24 cellular contexts compared by ENCODE assay signal in the genomic region with DNA sequence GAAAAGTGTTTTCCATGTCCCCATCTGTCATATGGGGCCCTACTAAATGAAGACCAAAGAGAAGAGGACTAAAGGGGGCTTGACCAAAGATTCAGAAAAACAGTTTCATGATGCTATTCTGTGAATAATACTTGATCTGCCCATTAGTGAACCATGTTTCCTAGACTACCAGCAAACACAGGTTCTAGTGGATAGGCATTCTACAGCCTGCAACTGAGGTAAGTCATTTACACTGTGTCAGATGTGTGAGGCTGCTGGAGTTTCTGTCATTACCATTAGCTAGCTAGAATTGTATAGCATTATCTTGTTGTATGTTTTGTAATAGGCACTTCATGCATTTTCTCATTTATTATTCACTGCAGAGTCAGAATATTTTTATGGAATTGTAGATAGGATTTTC. TPM values are rescaled to one million over a fixed set of nuclear protein-coding genes. Genes with fewer than 3 reads are reported as not detected.
DNase-seq lines count a peak whose midpoint lies in the region; ATAC-seq and TF ChIP-seq lines count a peak whose summit lies in the region.
"Had no signal": no experiment of that assay in that cellular context is flagged by ENCODE, and none has a peak within 500 bp of the region (broad histone marks: within the 10 kb centered on the region; RNA-seq: fewer than 3 reads in every experiment).

No MANE protein-coding gene starts in this region.

- CTCF ChIA-PET in CD8-positive, alpha-beta T cell (lab: Charles Lee) = interaction anchor here (0.9 to 4.0 kb wide), 6 partner anchors 11 to 32 kb away, joined by 3 to 21 read pairs (median 5); no protein-coding TSS in a partner anchor

- H3K4me1 Mint-ChIP-seq in activated CD4-positive, alpha-beta T cell treated with anti-CD3 and anti-CD28 coated beads, Interleukin-2, amount 10 ng/mL, durations not matched to agents 24 days and 14 days = peaks cover 31% of the 10 kb centered on the region
- H3K4me1 Mint-ChIP-seq in CD8-positive, alpha-beta T cell (ENCODE audit: low read depth) = peaks cover 38% of the 10 kb centered on the region
- H3K4me1 Mint-ChIP-seq in activated T-helper 1 cell treated with anti-CD3 and anti-CD28 coated beads, Interleukin-12 subunit alpha, Interleukin-12 subunit beta, Interleukin-2, Interleukin-4 antibody, amounts not matched to agents 30 ng/mL and 10 ng/mL and 1 ng/mL, durations not matched to agents 14 hours and 24 hours and 36 hours (ENCODE audit: low read depth) = peaks cover 45% of the 10 kb centered on the region
- H3K4me1 Mint-ChIP-seq: activated B cell treated with CpG ODN at 0.5 μM for 24 hours, B cell, naive B cell had no signal

- peaks cover 69% of the 10 kb centered on the region for H3K36me3 Mint-ChIP-seq in activated CD4-positive, alpha-beta T cell treated with anti-CD3 and anti-CD28 coated beads, Interleukin-2, amount 10 ng/mL, durations not matched to agents 24 days and 14 days (ENCODE audit: low read depth)
- peaks cover 32% of the 10 kb centered on the region for H3K36me3 Mint-ChIP-seq in CD8-positive, alpha-beta T cell
- peaks cover 62% of the 10 kb centered on the region for H3K36me3 Mint-ChIP-seq in activated T-helper 1 cell treated with anti-CD3 and anti-CD28 coated beads, Interleukin-12 subunit alpha, Interleukin-12 subunit beta, Interleukin-2, Interleukin-4 antibody, amounts not matched to agents 30 ng/mL and 10 ng/mL and 1 ng/mL, durations not matched to agents 14 hours and 24 hours and 36 hours (ENCODE audit: low read depth)

- intact Hi-C loops in activated CD4-positive, alpha-beta T cell treated with anti-CD3 and anti-CD28 coated beads, Interleukin-2, amount 10 ng/mL, durations not matched to agents 24 days and 14 days (cut with micrococcal nuclease) = no loop called here
- intact Hi-C loops in CD8-positive, alpha-beta T cell (cut with DNase I, micrococcal nuclease) = no loop called here
- intact Hi-C loops in activated T-helper 1 cell treated with anti-CD3 and anti-CD28 coated beads, Interleukin-12 subunit alpha, Interleukin-12 subunit beta, Interleukin-2, Interleukin-4 antibody, amounts not matched to agents 30 ng/mL and 10 ng/mL and 1 ng/mL, durations not matched to agents 14 hours and 24 hours and 36 hours (cut with micrococcal nuclease) = no loop called here
- intact Hi-C loops in left lung (cut with DNase I) (no loop called here), sciatic nerve (cut with DNase I) (no loop called here)

- H3K36me3 ChIP-seq in CD8-positive, alpha-beta T cell (ENCODE audit: insufficient read depth, low read length) = no peaks in the 10 kb centered on the region
- no peaks in the 10 kb centered on the region for H3K36me3 ChIP-seq in left lung
- H3K36me3 ChIP-seq: brain microvascular endothelial cell, tibial artery had no signal

- no peak for ATAC-seq in CD8-positive, alpha-beta T cell
- ATAC-seq in left lung (peak; percentile 35), sciatic nerve (no peak), HG03342 (IDR thresholded peaks at IDR 0.05; ENCODE audit: unreplicated experiment) (no peak)
- ATAC-seq: psoas muscle had no signal

- POLR2A ChIA-PET in CD8-positive, alpha-beta T cell (lab: Charles Lee) = interaction anchor here (1.1 to 2.1 kb wide), 3 partner anchors 10 to 433 kb away, joined by 4 to 9 read pairs (median 6); partner anchors contain the start of gene SIAH2

- H3K27me3 Mint-ChIP-seq in activated CD4-positive, alpha-beta T cell treated with anti-CD3 and anti-CD28 coated beads, Interleukin-2, amount 10 ng/mL, durations not matched to agents 24 days and 14 days = no peaks in the 10 kb centered on the region
- no peaks in the 10 kb centered on the region for H3K27me3 Mint-ChIP-seq in CD8-positive, alpha-beta T cell (ENCODE audit: low read depth)
- no peaks in the 10 kb centered on the region for H3K27me3 Mint-ChIP-seq in activated T-helper 1 cell treated with anti-CD3 and anti-CD28 coated beads, Interleukin-12 subunit alpha, Interleukin-12 subunit beta, Interleukin-2, Interleukin-4 antibody, amounts not matched to agents 30 ng/mL and 10 ng/mL and 1 ng/mL, durations not matched to agents 14 hours and 24 hours and 36 hours (ENCODE audit: insufficient read depth)
- H3K27me3 Mint-ChIP-seq: activated B cell treated with CpG ODN at 0.5 μM for 24 hours, B cell, naive B cell had no signal

- peak overlapping the region; percentile 78 for H3K27ac Mint-ChIP-seq in activated CD4-positive, alpha-beta T cell treated with anti-CD3 and anti-CD28 coated beads, Interleukin-2, amount 10 ng/mL, durations not matched to agents 24 days and 14 days
- H3K27ac Mint-ChIP-seq in CD8-positive, alpha-beta T cell = peak overlapping the region; percentile 66
- peak overlapping the region; percentile 66 for H3K27ac Mint-ChIP-seq in activated T-helper 1 cell treated with anti-CD3 and anti-CD28 coated beads, Interleukin-12 subunit alpha, Interleukin-12 subunit beta, Interleukin-2, Interleukin-4 antibody, amounts not matched to agents 30 ng/mL and 10 ng/mL and 1 ng/mL, durations not matched to agents 14 hours and 24 hours and 36 hours
- H3K27ac Mint-ChIP-seq: activated B cell treated with CpG ODN at 0.5 μM for 24 hours, B cell, mesothelial cell of epicardium, naive B cell had no signal

- no peak for DNase-seq in activated CD4-positive, alpha-beta T cell treated with anti-CD3 and anti-CD28 coated beads, Interleukin-2, amount 10 ng/mL, durations not matched to agents 24 days and 14 days
- no peak for DNase-seq in activated CD4-positive, alpha-beta T cell treated with anti-CD3 and anti-CD28 coated beads for 4 hours
- no peak for DNase-seq in CD8-positive, alpha-beta T cell
- DNase-seq in activated T-helper 1 cell treated with anti-CD3 and anti-CD28 coated beads, Interleukin-12 subunit alpha, Interleukin-12 subunit beta, Interleukin-2, Interleukin-4 antibody, amounts not matched to agents 30 ng/mL and 10 ng/mL and 1 ng/mL, durations not matched to agents 14 hours and 24 hours and 36 hours (ENCODE audit: low spot score) = no peak
- DNase-seq in left lung (no peak), sciatic nerve (ENCODE audit: low spot score) (no peak)
- no peak for DNase-seq in stimulated activated CD4-positive, alpha-beta T cell treated with anti-CD3 and anti-CD28 coated beads, Interleukin-4, amount 100 ng/mL, for 1 hour
- DNase-seq: activated B cell treated with CpG ODN at 0.5 μM for 24 hours; activated CD8-positive, alpha-beta memory T cell treated with anti-CD3 and anti-CD28 coated beads for 24 hours; brain microvascular endothelial cell; GDM1; IMR-90; naive B cell; NCI-H1694; NCI-H510A; nucleus accumbens; psoas muscle; SHP77; tibial artery had no signal

- peaks cover 6% of the 10 kb centered on the region for H3K9me3 Mint-ChIP-seq in activated CD4-positive, alpha-beta T cell treated with anti-CD3 and anti-CD28 coated beads, Interleukin-2, amount 10 ng/mL, durations not matched to agents 24 days and 14 days
- no peaks in the 10 kb centered on the region for H3K9me3 Mint-ChIP-seq in CD8-positive, alpha-beta T cell
- H3K9me3 Mint-ChIP-seq in activated T-helper 1 cell treated with anti-CD3 and anti-CD28 coated beads, Interleukin-12 subunit alpha, Interleukin-12 subunit beta, Interleukin-2, Interleukin-4 antibody, amounts not matched to agents 30 ng/mL and 10 ng/mL and 1 ng/mL, durations not matched to agents 14 hours and 24 hours and 36 hours = peaks cover 6% of the 10 kb centered on the region
- H3K9me3 Mint-ChIP-seq: activated B cell treated with CpG ODN at 0.5 μM for 24 hours, mesothelial cell of epicardium, naive B cell had no signal

- H3K4me3 ChIP-seq in CD8-positive, alpha-beta T cell (ENCODE audit: low read depth, low read length) = no peak overlapping the region
- no peak overlapping the region for H3K4me3 ChIP-seq in left lung
- H3K4me3 ChIP-seq: psoas muscle, tibial artery had no signal

- H3K27me3 ChIP-seq in CD8-positive, alpha-beta T cell (ENCODE audit: insufficient read depth, low read length) = no peaks in the 10 kb centered on the region
- H3K27me3 ChIP-seq in left lung = no peaks in the 10 kb centered on the region
- H3K27me3 ChIP-seq: brain microvascular endothelial cell, tibial artery had no signal

- peak overlapping the region; percentile 58 for H3K4me3 Mint-ChIP-seq in activated CD4-positive, alpha-beta T cell treated with anti-CD3 and anti-CD28 coated beads, Interleukin-2, amount 10 ng/mL, durations not matched to agents 24 days and 14 days
- H3K4me3 Mint-ChIP-seq in CD8-positive, alpha-beta T cell = no peak overlapping the region
- H3K4me3 Mint-ChIP-seq in activated T-helper 1 cell treated with anti-CD3 and anti-CD28 coated beads, Interleukin-12 subunit alpha, Interleukin-12 subunit beta, Interleukin-2, Interleukin-4 antibody, amounts not matched to agents 30 ng/mL and 10 ng/mL and 1 ng/mL, durations not matched to agents 14 hours and 24 hours and 36 hours = peak overlapping the region; percentile 33
- H3K4me3 Mint-ChIP-seq: activated B cell treated with CpG ODN at 0.5 μM for 24 hours, B cell, mesothelial cell of epicardium, naive B cell had no signal

- TF ChIP-seq CTCF in CD8-positive, alpha-beta T cell (IDR thresholded peaks at IDR 0.05) = no peak
- no peak for TF ChIP-seq CTCF in left lung (IDR thresholded peaks at IDR 0.05)

- H3K27ac ChIP-seq in CD8-positive, alpha-beta T cell (ENCODE audit: low read depth, low read length) = no peak overlapping the region
- no peak overlapping the region for H3K27ac ChIP-seq in left lung
- H3K27ac ChIP-seq: brain microvascular endothelial cell, psoas muscle, tibial artery had no signal

- peaks cover 24% of the 10 kb centered on the region for H3K4me1 ChIP-seq in CD8-positive, alpha-beta T cell (ENCODE audit: insufficient read depth, low read length)
- H3K4me1 ChIP-seq in left lung = no peaks in the 10 kb centered on the region
- H3K4me1 ChIP-seq: psoas muscle, tibial artery had no signal

- no peaks in the 10 kb centered on the region for H3K9me3 ChIP-seq in CD8-positive, alpha-beta T cell (ENCODE audit: low read length)
- H3K9me3 ChIP-seq in left lung = no peaks in the 10 kb centered on the region
- H3K9me3 ChIP-seq: psoas muscle, tibial artery had no signal

RNA-seq across cellular contexts. Expression of gene GPR171, which starts 6.6 kb away (rescaled TPM):
- 159 and 164 TPM in 2 replicates for total RNA-seq in activated CD4-positive, alpha-beta T cell treated with anti-CD3 and anti-CD28 coated beads, Interleukin-2, amount 10 ng/mL, durations not matched to agents 24 days and 14 days
- total RNA-seq in CD8-positive, alpha-beta T cell = 10 to 100 TPM; 11.5 to 13.4 TPM
- total RNA-seq in activated T-helper 1 cell treated with anti-CD3 and anti-CD28 coated beads, Interleukin-12 subunit alpha, Interleukin-12 subunit beta, Interleukin-2, Interleukin-4 antibody, amounts not matched to agents 30 ng/mL and 10 ng/mL and 1 ng/mL, durations not matched to agents 14 hours and 24 hours and 36 hours = 172 and 191 TPM in 2 replicates
- total RNA-seq in left lung (1 to 10 TPM in 1 of 2 donors, under 1 TPM in 1; 0.96 to 2.9 TPM), sciatic nerve (1.6 TPM)
- total RNA-seq: A673, H1, IMR-90, mesothelial cell of epicardium had no signal

Comparison
In these comparisons a context has a peak if more than half of its experiments do, and no peak if none do; other contexts are left out.
1. RNA of gene GPR171, which starts 6.6 kb away (total RNA-seq): 172 to 191 TPM in activated T-helper 1 cell treated with anti-CD3 and anti-CD28 coated beads, Interleukin-12 subunit alpha, Interleukin-12 subunit beta, Interleukin-2, Interleukin-4 antibody, amounts not matched to agents 30 ng/mL and 10 ng/mL and 1 ng/mL, durations not matched to agents 14 hours and 24 hours and 36 hours and 159 to 164 TPM in activated CD4-positive, alpha-beta T cell treated with anti-CD3 and anti-CD28 coated beads, Interleukin-2, amount 10 ng/mL, durations not matched to agents 24 days and 14 days; 11.5 to 13.4 TPM in CD8-positive, alpha-beta T cell, 0.96 to 2.9 TPM in left lung and 1.6 TPM in sciatic nerve (single experiment); every median in the first group is over 10 times any median in the second.
2. Peak in every context shown above with its lines, with median percentiles within 50 percentile points of each other: H3K27ac Mint-ChIP-seq.